ENCODE assay signal across 17 cellular contexts in genomic region chr9:13597427-13597826, GRCh38.
"Had no signal": no experiment of that assay in that cellular context is flagged by ENCODE, and none has a peak within 500 bp of the region (broad histone marks: within the 10 kb centered on the region; RNA-seq: fewer than 3 reads in every experiment).

No MANE protein-coding gene starts in this region.

- H3K27me3 Mint-ChIP-seq: dendritic cell treated with granulocyte-macrophage colony-stimulating factor and Interleukin-4, amounts not matched to agents 40 ng/mL and 50 ng/mL, for 4 days; naive thymus-derived CD4-positive, alpha-beta T cell had no signal

- DNase-seq: cerebellar nuclear complex; foreskin melanocyte; head of caudate nucleus; hippocampal formation; immature natural killer cell; left cardiac atrium; left ventricle myocardium superior; mesenchymal stem cell; naive thymus-derived CD4-positive, alpha-beta T cell; small intestine; stimulated activated CD4-positive, alpha-beta T cell treated with anti-CD3 and anti-CD28 coated beads, Interleukin-12 subunit alpha, Interleukin-12 subunit beta, amount 100 ng/mL, for 4 hours; stimulated activated naive CD4-positive, alpha-beta T cell treated with Interleukin-2 at 50 U/mL for 16 hours; trophoblast cell had no signal

- H3K4me3 ChIP-seq: lung, right atrium auricular region had no signal

- ATAC-seq: left cardiac atrium; left ventricle myocardium superior; naive thymus-derived CD4-positive, alpha-beta T cell had no signal

- H3K4me1 Mint-ChIP-seq: immature natural killer cell; naive thymus-derived CD4-positive, alpha-beta T cell had no signal

- H3K4me1 ChIP-seq: right atrium auricular region had no signal

- H3K27me3 ChIP-seq: neutrophil, right atrium auricular region had no signal

- H3K36me3 Mint-ChIP-seq: immature natural killer cell; naive thymus-derived CD4-positive, alpha-beta T cell had no signal

- H3K27ac Mint-ChIP-seq: dendritic cell treated with granulocyte-macrophage colony-stimulating factor and Interleukin-4, amounts not matched to agents 40 ng/mL and 50 ng/mL, for 4 days; immature natural killer cell; naive thymus-derived CD4-positive, alpha-beta T cell had no signal

- H3K27ac ChIP-seq: neutrophil, right atrium auricular region had no signal

- H3K4me3 Mint-ChIP-seq: dendritic cell treated with granulocyte-macrophage colony-stimulating factor and Interleukin-4, amounts not matched to agents 40 ng/mL and 50 ng/mL, for 4 days; immature natural killer cell; naive thymus-derived CD4-positive, alpha-beta T cell had no signal

- H3K36me3 ChIP-seq: neutrophil, right atrium auricular region had no signal

- H3K9me3 ChIP-seq: neutrophil, right atrium auricular region had no signal
